Comparison of ENCODE assay signal across 1 cellular context in the genomic region with DNA sequence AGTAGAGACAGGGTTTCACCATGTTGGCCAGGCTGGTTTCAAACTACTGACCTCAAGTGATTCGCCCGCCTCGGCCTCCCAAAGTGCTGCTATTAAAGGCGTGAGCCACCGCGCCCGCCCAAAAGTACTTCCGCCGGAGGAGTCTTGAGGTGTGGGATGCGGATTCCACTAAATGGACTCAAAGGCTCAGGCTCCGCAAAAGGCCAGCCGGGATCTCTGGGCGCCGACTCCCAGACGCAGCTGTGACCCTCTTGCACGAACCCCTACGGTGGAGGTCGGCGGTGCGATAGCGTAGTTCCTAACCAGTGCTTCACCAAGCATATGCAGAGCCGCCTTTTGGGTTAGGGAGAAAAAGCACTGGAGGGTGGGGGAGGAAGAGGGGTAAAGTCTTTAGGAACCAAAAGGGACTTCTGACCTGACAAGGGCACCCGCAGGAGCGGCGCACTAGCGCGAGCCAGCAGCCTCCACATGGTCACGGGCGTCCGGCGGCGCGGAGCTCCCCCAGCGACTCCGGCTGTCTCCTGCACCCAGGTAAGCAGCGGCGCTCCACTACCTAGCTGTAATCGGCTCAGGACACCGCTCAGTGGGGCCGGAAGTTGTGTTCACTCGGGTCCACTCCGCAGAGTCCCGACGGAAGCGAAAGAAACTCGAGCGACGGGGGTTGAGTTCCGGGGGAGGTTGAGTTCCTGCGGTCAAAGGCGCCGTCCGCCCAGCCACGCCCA.
TF ChIP-seq lines count a peak whose summit lies in the region.

A gene (minus strand): TSS at position 590 of the 722 bp plus-strand sequence. CDS start 120 bp downstream, at position 470.

TF ChIP-seq in HepG2, 621 proteins besides CTCF, POLR2A, EP300 and RAD21 (continued from another document and continues in another):
- TF ChIP-seq, protein P1, sequence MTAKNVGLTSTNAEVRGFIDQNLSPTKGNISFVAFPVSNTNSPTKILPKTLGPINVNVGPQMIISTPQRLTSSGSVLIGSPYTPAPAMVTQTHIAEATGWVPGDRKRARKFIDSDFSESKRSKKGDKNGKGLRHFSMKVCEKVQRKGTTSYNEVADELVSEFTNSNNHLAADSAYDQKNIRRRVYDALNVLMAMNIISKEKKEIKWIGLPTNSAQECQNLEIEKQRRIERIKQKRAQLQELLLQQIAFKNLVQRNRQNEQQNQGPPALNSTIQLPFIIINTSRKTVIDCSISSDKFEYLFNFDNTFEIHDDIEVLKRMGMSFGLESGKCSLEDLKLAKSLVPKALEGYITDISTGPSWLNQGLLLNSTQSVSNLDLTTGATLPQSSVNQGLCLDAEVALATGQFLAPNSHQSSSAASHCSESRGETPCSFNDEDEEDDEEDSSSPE (CRISPR knock-in tag; IDR thresholded peaks at IDR 0.05): peak; percentile 60
- TF ChIP-seq, protein P2, sequence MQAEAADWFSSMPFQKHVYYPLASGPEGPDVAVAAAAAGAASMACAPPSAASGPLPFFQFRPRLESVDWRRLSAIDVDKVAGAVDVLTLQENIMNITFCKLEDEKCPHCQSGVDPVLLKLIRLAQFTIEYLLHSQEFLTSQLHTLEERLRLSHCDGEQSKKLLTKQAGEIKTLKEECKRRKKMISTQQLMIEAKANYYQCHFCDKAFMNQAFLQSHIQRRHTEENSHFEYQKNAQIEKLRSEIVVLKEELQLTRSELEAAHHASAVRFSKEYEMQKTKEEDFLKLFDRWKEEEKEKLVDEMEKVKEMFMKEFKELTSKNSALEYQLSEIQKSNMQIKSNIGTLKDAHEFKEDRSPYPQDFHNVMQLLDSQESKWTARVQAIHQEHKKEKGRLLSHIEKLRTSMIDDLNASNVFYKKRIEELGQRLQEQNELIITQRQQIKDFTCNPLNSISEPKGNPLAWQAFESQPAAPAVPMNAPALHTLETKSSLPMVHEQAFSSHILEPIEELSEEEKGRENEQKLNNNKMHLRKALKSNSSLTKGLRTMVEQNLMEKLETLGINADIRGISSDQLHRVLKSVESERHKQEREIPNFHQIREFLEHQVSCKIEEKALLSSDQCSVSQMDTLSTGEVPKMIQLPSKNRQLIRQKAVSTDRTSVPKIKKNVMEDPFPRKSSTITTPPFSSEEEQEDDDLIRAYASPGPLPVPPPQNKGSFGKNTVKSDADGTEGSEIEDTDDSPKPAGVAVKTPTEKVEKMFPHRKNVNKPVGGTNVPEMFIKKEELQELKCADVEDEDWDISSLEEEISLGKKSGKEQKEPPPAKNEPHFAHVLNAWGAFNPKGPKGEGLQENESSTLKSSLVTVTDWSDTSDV (CRISPR knock-in tag; IDR thresholded peaks at IDR 0.05): no peak
- no peak for TF ChIP-seq ZFAT (CRISPR knock-in tag; conservative IDR thresholded peaks at IDR 0.05)
- TF ChIP-seq, protein P3, sequence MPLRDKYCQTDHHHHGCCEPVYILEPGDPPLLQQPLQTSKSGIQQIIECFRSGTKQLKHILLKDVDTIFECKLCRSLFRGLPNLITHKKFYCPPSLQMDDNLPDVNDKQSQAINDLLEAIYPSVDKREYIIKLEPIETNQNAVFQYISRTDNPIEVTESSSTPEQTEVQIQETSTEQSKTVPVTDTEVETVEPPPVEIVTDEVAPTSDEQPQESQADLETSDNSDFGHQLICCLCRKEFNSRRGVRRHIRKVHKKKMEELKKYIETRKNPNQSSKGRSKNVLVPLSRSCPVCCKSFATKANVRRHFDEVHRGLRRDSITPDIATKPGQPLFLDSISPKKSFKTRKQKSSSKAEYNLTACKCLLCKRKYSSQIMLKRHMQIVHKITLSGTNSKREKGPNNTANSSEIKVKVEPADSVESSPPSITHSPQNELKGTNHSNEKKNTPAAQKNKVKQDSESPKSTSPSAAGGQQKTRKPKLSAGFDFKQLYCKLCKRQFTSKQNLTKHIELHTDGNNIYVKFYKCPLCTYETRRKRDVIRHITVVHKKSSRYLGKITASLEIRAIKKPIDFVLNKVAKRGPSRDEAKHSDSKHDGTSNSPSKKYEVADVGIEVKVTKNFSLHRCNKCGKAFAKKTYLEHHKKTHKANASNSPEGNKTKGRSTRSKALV (CRISPR knock-in tag; IDR thresholded peaks at IDR 0.05): 0 out of 2 replicates have a peak, but pooled peaks have one; percentile 36
- no peak for TF ChIP-seq ADNP (CRISPR knock-in tag; IDR thresholded peaks at IDR 0.05)
- TF ChIP-seq ZFP1 (CRISPR knock-in tag; IDR thresholded peaks at IDR 0.05): peak; percentile 73; the same call in 1 of the 2 replicates
- TF ChIP-seq ZNF737 (CRISPR knock-in tag; IDR thresholded peaks at IDR 0.05; ENCODE audit: borderline replicate concordance): peak; percentile 76; the same call in 1 of the 2 replicates
- TF ChIP-seq, protein P4, sequence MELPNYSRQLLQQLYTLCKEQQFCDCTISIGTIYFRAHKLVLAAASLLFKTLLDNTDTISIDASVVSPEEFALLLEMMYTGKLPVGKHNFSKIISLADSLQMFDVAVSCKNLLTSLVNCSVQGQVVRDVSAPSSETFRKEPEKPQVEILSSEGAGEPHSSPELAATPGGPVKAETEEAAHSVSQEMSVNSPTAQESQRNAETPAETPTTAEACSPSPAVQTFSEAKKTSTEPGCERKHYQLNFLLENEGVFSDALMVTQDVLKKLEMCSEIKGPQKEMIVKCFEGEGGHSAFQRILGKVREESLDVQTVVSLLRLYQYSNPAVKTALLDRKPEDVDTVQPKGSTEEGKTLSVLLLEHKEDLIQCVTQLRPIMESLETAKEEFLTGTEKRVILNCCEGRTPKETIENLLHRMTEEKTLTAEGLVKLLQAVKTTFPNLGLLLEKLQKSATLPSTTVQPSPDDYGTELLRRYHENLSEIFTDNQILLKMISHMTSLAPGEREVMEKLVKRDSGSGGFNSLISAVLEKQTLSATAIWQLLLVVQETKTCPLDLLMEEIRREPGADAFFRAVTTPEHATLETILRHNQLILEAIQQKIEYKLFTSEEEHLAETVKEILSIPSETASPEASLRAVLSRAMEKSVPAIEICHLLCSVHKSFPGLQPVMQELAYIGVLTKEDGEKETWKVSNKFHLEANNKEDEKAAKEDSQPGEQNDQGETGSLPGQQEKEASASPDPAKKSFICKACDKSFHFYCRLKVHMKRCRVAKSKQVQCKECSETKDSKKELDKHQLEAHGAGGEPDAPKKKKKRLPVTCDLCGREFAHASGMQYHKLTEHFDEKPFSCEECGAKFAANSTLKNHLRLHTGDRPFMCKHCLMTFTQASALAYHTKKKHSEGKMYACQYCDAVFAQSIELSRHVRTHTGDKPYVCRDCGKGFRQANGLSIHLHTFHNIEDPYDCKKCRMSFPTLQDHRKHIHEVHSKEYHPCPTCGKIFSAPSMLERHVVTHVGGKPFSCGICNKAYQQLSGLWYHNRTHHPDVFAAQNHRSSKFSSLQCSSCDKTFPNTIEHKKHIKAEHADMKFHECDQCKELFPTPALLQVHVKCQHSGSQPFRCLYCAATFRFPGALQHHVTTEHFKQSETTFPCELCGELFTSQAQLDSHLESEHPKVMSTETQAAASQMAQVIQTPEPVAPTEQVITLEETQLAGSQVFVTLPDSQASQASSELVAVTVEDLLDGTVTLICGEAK (IDR thresholded peaks at IDR 0.05): peak; percentile 98
- TF ChIP-seq, protein P4 (CRISPR knock-in tag; IDR thresholded peaks at IDR 0.05): peak; percentile 73; the same call in 1 of the 2 replicates
- TF ChIP-seq POLR2AphosphoS5 (IDR thresholded peaks at IDR 0.05; ENCODE audit: low read depth, low read length): peak; percentile 92
- no peak; the same call in 1 of the 2 replicates for TF ChIP-seq JUN (CRISPR knock-in tag; IDR thresholded peaks at IDR 0.05)
- TF ChIP-seq, protein P5, sequence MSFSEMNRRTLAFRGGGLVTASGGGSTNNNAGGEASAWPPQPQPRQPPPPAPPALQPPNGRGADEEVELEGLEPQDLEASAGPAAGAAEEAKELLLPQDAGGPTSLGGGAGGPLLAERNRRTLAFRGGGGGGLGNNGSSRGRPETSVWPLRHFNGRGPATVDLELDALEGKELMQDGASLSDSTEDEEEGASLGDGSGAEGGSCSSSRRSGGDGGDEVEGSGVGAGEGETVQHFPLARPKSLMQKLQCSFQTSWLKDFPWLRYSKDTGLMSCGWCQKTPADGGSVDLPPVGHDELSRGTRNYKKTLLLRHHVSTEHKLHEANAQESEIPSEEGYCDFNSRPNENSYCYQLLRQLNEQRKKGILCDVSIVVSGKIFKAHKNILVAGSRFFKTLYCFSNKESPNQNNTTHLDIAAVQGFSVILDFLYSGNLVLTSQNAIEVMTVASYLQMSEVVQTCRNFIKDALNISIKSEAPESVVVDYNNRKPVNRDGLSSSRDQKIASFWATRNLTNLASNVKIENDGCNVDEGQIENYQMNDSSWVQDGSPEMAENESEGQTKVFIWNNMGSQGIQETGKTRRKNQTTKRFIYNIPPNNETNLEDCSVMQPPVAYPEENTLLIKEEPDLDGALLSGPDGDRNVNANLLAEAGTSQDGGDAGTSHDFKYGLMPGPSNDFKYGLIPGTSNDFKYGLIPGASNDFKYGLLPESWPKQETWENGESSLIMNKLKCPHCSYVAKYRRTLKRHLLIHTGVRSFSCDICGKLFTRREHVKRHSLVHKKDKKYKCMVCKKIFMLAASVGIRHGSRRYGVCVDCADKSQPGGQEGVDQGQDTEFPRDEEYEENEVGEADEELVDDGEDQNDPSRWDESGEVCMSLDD (CRISPR knock-in tag; IDR thresholded peaks at IDR 0.05; ENCODE audit: borderline replicate concordance): no peak
- TF ChIP-seq, protein P6, sequence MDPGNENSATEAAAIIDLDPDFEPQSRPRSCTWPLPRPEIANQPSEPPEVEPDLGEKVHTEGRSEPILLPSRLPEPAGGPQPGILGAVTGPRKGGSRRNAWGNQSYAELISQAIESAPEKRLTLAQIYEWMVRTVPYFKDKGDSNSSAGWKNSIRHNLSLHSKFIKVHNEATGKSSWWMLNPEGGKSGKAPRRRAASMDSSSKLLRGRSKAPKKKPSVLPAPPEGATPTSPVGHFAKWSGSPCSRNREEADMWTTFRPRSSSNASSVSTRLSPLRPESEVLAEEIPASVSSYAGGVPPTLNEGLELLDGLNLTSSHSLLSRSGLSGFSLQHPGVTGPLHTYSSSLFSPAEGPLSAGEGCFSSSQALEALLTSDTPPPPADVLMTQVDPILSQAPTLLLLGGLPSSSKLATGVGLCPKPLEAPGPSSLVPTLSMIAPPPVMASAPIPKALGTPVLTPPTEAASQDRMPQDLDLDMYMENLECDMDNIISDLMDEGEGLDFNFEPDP (CRISPR knock-in tag; conservative IDR thresholded peaks at IDR 0.05): no peak
- TF ChIP-seq TEAD3 (CRISPR knock-in tag; optimal IDR thresholded peaks at IDR 0.05; ENCODE audit: borderline replicate concordance): peak; percentile 66
- TF ChIP-seq ZNF24 (IDR thresholded peaks at IDR 0.05): peak; percentile 51; the same call in 1 of the 2 replicates
- TF ChIP-seq KLF12 (CRISPR knock-in tag; IDR thresholded peaks at IDR 0.05; ENCODE audit: borderline replicate concordance): peak; percentile 78; the same call in 1 of the 2 replicates
- TF ChIP-seq ZNF589 (CRISPR knock-in tag; conservative IDR thresholded peaks at IDR 0.05): no peak
- TF ChIP-seq HOXA5 (CRISPR knock-in tag; IDR thresholded peaks at IDR 0.05): 0 out of 2 replicates have a peak, but pooled peaks have one; percentile 67
- TF ChIP-seq WIZ (CRISPR knock-in tag; IDR thresholded peaks at IDR 0.05): peak; percentile 84; the same call in 1 of the 2 replicates
- TF ChIP-seq, protein P7, sequence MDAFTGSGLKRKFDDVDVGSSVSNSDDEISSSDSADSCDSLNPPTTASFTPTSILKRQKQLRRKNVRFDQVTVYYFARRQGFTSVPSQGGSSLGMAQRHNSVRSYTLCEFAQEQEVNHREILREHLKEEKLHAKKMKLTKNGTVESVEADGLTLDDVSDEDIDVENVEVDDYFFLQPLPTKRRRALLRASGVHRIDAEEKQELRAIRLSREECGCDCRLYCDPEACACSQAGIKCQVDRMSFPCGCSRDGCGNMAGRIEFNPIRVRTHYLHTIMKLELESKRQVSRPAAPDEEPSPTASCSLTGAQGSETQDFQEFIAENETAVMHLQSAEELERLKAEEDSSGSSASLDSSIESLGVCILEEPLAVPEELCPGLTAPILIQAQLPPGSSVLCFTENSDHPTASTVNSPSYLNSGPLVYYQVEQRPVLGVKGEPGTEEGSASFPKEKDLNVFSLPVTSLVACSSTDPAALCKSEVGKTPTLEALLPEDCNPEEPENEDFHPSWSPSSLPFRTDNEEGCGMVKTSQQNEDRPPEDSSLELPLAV (CRISPR knock-in tag; conservative IDR thresholded peaks at IDR 0.05; ENCODE audit: low read depth): no peak
- TF ChIP-seq, protein P8, sequence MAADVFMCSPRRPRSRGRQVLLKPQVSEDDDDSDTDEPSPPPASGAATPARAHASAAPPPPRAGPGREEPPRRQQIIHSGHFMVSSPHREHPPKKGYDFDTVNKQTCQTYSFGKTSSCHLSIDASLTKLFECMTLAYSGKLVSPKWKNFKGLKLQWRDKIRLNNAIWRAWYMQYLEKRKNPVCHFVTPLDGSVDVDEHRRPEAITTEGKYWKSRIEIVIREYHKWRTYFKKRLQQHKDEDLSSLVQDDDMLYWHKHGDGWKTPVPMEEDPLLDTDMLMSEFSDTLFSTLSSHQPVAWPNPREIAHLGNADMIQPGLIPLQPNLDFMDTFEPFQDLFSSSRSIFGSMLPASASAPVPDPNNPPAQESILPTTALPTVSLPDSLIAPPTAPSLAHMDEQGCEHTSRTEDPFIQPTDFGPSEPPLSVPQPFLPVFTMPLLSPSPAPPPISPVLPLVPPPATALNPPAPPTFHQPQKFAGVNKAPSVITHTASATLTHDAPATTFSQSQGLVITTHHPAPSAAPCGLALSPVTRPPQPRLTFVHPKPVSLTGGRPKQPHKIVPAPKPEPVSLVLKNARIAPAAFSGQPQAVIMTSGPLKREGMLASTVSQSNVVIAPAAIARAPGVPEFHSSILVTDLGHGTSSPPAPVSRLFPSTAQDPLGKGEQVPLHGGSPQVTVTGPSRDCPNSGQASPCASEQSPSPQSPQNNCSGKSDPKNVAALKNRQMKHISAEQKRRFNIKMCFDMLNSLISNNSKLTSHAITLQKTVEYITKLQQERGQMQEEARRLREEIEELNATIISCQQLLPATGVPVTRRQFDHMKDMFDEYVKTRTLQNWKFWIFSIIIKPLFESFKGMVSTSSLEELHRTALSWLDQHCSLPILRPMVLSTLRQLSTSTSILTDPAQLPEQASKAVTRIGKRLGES (CRISPR knock-in tag; IDR thresholded peaks at IDR 0.05; ENCODE audit: borderline replicate concordance): no peak
- peak; percentile 76 for TF ChIP-seq ZNF331 (CRISPR knock-in tag; IDR thresholded peaks at IDR 0.05)
- TF ChIP-seq RFX1 (IDR thresholded peaks at IDR 0.05): no peak
